Comparison of ENCODE assay signal across 2 cellular contexts in the genomic region with DNA sequence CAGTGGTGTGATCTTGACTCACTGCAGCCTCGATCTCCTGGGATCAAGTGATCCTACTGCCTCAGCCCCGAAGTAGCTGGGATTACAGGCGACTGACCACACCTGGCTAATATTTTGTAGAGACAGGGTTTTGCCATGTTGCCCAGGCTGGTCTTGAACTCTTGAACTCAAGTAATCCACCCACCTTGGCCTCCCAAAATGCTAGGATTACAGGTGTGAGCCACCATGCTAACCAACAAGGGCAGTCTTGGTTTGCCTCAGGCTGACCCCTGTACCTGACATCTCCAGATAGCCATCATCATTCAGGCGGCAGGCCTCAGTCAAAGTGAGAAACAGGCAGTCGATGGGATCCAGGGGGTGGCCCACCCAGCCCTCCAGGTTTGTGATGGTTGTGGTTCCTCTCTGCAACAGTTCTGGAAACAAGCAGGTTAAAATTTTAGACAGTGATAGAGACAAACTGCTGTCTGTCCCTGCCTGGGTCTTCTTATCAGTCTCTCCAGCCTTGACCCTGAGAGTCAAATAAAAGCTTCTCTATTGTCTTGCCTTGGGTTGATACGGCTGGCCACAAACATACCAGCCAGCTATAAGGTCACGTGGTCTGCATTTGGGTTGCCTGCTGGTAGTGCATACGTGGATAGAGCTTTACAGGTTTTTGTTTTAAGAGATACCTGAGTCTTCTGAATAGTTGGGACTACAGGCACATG.
A peak's percentile ranks its signal among the peaks of the same experiment; 100 is the strongest.
TF ChIP-seq lines count a peak whose summit lies in the region.

No MANE protein-coding gene starts in this region.

TF ChIP-seq in HepG2, 621 proteins besides CTCF, POLR2A, EP300 and RAD21 (continued from another document and continues in another):
- TF ChIP-seq ZNF460 (CRISPR knock-in tag; IDR thresholded peaks at IDR 0.05; ENCODE audit: borderline replicate concordance) (peak; percentile 19; the same call in 1 of the 2 replicates), ZNF652 (CRISPR knock-in tag; IDR thresholded peaks at IDR 0.05; ENCODE audit: borderline replicate concordance, low read depth) (peak; percentile 56; the same call in 1 of the 2 replicates), SIN3B (IDR thresholded peaks at IDR 0.05; ENCODE audit: low read length) (no peak), ZBTB42 (CRISPR knock-in tag; IDR thresholded peaks at IDR 0.05) (no peak), KAT8 (CRISPR knock-in tag; IDR thresholded peaks at IDR 0.05) (0 out of 2 replicates have a peak, but pooled peaks have one; percentile 17), SOX5 (CRISPR knock-in tag; IDR thresholded peaks at IDR 0.05; ENCODE audit: borderline replicate concordance) (peak; percentile 77; the same call in 1 of the 2 replicates), GATAD1 (CRISPR knock-in tag; IDR thresholded peaks at IDR 0.05) (no peak), SOX13 (IDR thresholded peaks at IDR 0.05) (0 out of 2 replicates have a peak, but pooled peaks have one; percentile 41), SOX13 (CRISPR knock-in tag; conservative IDR thresholded peaks at IDR 0.05 in 1 of 2, IDR thresholded peaks at IDR 0.05 in 1 of 2) (peak in 1 of 2 experiments; percentile 92; a peak in 2 of 4 replicates), NCOA2 (CRISPR knock-in tag; IDR thresholded peaks at IDR 0.05) (peak; percentile 30; the same call in 1 of the 2 replicates), HNRNPK (IDR thresholded peaks at IDR 0.05; ENCODE audit: low read depth, low read length, poor library complexity, severe bottlenecking) (no peak), HNF4A (CRISPR knock-in tag; IDR thresholded peaks at IDR 0.05) (0 out of 2 replicates have a peak, but pooled peaks have one; percentile 12), SIN3A (IDR thresholded peaks at IDR 0.05; ENCODE audit: borderline replicate concordance, low read depth, low read length) (no peak), FOXA3 (CRISPR knock-in tag; IDR thresholded peaks at IDR 0.05) (0 out of 2 replicates have a peak, but pooled peaks have one; percentile 8), ELF1 (CRISPR knock-in tag; IDR thresholded peaks at IDR 0.05) (no peak), SAFB2 (CRISPR knock-in tag; IDR thresholded peaks at IDR 0.05; ENCODE audit: borderline replicate concordance, low read depth) (no peak), SMC3 (IDR thresholded peaks at IDR 0.05; ENCODE audit: low read length) (no peak)
- TF ChIP-seq, protein P1, sequence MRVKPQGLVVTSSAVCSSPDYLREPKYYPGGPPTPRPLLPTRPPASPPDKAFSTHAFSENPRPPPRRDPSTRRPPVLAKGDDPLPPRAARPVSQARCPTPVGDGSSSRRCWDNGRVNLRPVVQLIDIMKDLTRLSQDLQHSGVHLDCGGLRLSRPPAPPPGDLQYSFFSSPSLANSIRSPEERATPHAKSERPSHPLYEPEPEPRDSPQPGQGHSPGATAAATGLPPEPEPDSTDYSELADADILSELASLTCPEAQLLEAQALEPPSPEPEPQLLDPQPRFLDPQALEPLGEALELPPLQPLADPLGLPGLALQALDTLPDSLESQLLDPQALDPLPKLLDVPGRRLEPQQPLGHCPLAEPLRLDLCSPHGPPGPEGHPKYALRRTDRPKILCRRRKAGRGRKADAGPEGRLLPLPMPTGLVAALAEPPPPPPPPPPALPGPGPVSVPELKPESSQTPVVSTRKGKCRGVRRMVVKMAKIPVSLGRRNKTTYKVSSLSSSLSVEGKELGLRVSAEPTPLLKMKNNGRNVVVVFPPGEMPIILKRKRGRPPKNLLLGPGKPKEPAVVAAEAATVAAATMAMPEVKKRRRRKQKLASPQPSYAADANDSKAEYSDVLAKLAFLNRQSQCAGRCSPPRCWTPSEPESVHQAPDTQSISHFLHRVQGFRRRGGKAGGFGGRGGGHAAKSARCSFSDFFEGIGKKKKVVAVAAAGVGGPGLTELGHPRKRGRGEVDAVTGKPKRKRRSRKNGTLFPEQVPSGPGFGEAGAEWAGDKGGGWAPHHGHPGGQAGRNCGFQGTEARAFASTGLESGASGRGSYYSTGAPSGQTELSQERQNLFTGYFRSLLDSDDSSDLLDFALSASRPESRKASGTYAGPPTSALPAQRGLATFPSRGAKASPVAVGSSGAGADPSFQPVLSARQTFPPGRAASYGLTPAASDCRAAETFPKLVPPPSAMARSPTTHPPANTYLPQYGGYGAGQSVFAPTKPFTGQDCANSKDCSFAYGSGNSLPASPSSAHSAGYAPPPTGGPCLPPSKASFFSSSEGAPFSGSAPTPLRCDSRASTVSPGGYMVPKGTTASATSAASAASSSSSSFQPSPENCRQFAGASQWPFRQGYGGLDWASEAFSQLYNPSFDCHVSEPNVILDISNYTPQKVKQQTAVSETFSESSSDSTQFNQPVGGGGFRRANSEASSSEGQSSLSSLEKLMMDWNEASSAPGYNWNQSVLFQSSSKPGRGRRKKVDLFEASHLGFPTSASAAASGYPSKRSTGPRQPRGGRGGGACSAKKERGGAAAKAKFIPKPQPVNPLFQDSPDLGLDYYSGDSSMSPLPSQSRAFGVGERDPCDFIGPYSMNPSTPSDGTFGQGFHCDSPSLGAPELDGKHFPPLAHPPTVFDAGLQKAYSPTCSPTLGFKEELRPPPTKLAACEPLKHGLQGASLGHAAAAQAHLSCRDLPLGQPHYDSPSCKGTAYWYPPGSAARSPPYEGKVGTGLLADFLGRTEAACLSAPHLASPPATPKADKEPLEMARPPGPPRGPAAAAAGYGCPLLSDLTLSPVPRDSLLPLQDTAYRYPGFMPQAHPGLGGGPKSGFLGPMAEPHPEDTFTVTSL (CRISPR knock-in tag; IDR thresholded peaks at IDR 0.05; ENCODE audit: borderline replicate concordance): no peak
- TF ChIP-seq, protein P2, sequence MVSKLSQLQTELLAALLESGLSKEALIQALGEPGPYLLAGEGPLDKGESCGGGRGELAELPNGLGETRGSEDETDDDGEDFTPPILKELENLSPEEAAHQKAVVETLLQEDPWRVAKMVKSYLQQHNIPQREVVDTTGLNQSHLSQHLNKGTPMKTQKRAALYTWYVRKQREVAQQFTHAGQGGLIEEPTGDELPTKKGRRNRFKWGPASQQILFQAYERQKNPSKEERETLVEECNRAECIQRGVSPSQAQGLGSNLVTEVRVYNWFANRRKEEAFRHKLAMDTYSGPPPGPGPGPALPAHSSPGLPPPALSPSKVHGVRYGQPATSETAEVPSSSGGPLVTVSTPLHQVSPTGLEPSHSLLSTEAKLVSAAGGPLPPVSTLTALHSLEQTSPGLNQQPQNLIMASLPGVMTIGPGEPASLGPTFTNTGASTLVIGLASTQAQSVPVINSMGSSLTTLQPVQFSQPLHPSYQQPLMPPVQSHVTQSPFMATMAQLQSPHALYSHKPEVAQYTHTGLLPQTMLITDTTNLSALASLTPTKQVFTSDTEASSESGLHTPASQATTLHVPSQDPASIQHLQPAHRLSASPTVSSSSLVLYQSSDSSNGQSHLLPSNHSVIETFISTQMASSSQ (IDR thresholded peaks at IDR 0.05; ENCODE audit: low read depth): no peak
- TF ChIP-seq, protein P2 (CRISPR knock-in tag; IDR thresholded peaks at IDR 0.05; ENCODE audit: borderline replicate concordance): peak; percentile 27; the same call in 1 of the 2 replicates

TF ChIP-seq in K562, 482 proteins besides CTCF, POLR2A, EP300 and RAD21 (continued from another document and continues in another):
- TF ChIP-seq, protein P3, sequence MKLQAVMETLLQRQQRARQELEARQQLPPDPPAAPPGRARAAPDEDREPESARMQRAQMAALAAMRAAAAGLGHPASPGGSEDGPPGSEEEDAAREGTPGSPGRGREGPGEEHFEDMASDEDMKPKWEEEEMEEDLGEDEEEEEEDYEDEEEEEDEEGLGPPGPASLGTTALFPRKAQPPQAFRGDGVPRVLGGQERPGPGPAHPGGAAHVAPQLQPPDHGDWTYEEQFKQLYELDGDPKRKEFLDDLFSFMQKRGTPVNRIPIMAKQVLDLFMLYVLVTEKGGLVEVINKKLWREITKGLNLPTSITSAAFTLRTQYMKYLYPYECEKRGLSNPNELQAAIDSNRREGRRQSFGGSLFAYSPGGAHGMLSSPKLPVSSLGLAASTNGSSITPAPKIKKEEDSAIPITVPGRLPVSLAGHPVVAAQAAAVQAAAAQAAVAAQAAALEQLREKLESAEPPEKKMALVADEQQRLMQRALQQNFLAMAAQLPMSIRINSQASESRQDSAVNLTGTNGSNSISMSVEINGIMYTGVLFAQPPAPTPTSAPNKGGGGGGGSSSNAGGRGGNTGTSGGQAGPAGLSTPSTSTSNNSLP (IDR thresholded peaks at IDR 0.05; ENCODE audit: borderline replicate concordance, low read depth, low read length): 0 out of 2 replicates have a peak, but pooled peaks have one; percentile 69
- TF ChIP-seq CREBBP (IDR thresholded peaks at IDR 0.05; ENCODE audit: low read depth, low read length) (no peak), ZNF785 (CRISPR knock-in tag; IDR thresholded peaks at IDR 0.05) (no peak), FOXA1 (IDR thresholded peaks at IDR 0.05; ENCODE audit: borderline replicate concordance) (no peak), RBM15 (IDR thresholded peaks at IDR 0.05; ENCODE audit: insufficient read depth, low read length) (no peak), HMG20B (CRISPR knock-in tag; IDR thresholded peaks at IDR 0.05) (no peak), NUFIP1 (IDR thresholded peaks at IDR 0.05; ENCODE audit: partially characterized antibody) (no peak), SMARCC2 (IDR thresholded peaks at IDR 0.05; ENCODE audit: low read depth) (peak; percentile 78), CHD4 (IDR thresholded peaks at IDR 0.05; ENCODE audit: insufficient read depth, insufficient replicate concordance, low read depth, low read length, poor library complexity, severe bottlenecking) (no peak), PHB (CRISPR knock-in tag; IDR thresholded peaks at IDR 0.05) (no peak), SNRNP70 (optimal IDR thresholded peaks at IDR 0.05; ENCODE audit: low read depth, low read length) (no peak), RBM22 (IDR thresholded peaks at IDR 0.05; ENCODE audit: low read depth, low read length, poor library complexity, severe bottlenecking) (no peak), ZNF584 (CRISPR knock-in tag; IDR thresholded peaks at IDR 0.05; ENCODE audit: low read depth) (peak; percentile 62; the same call in 1 of the 2 replicates), HDAC3 (IDR thresholded peaks at IDR 0.05; ENCODE audit: borderline replicate concordance, partially characterized antibody) (peak; percentile 93), ZNF668 (CRISPR knock-in tag; IDR thresholded peaks at IDR 0.05) (peak; percentile 76; the same call in 1 of the 2 replicates), TAF15 (IDR thresholded peaks at IDR 0.05; ENCODE audit: low read depth, low read length) (no peak), ERF (CRISPR knock-in tag; IDR thresholded peaks at IDR 0.05) (peak; percentile 65; the same call in 1 of the 2 replicates), SIN3A (IDR thresholded peaks at IDR 0.05; ENCODE audit: borderline replicate concordance in 2 of 2, control insufficient read depth in 1 of 2, low read depth in 2 of 2, low read length in 2 of 2) (no peak), POLR2AphosphoS5 (IDR thresholded peaks at IDR 0.05; ENCODE audit: control insufficient read depth, insufficient read depth, low read depth, low read length) (peak; percentile 93), SAFB (IDR thresholded peaks at IDR 0.05; ENCODE audit: borderline replicate concordance, low read depth, low read length) (no peak)
- TF ChIP-seq, protein P4, sequence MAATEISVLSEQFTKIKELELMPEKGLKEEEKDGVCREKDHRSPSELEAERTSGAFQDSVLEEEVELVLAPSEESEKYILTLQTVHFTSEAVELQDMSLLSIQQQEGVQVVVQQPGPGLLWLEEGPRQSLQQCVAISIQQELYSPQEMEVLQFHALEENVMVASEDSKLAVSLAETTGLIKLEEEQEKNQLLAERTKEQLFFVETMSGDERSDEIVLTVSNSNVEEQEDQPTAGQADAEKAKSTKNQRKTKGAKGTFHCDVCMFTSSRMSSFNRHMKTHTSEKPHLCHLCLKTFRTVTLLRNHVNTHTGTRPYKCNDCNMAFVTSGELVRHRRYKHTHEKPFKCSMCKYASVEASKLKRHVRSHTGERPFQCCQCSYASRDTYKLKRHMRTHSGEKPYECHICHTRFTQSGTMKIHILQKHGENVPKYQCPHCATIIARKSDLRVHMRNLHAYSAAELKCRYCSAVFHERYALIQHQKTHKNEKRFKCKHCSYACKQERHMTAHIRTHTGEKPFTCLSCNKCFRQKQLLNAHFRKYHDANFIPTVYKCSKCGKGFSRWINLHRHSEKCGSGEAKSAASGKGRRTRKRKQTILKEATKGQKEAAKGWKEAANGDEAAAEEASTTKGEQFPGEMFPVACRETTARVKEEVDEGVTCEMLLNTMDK (IDR thresholded peaks at IDR 0.05; ENCODE audit: borderline replicate concordance, insufficient read depth, low read depth, low read length, poor library complexity, severe bottlenecking): no peak
- TF ChIP-seq, protein P5, sequence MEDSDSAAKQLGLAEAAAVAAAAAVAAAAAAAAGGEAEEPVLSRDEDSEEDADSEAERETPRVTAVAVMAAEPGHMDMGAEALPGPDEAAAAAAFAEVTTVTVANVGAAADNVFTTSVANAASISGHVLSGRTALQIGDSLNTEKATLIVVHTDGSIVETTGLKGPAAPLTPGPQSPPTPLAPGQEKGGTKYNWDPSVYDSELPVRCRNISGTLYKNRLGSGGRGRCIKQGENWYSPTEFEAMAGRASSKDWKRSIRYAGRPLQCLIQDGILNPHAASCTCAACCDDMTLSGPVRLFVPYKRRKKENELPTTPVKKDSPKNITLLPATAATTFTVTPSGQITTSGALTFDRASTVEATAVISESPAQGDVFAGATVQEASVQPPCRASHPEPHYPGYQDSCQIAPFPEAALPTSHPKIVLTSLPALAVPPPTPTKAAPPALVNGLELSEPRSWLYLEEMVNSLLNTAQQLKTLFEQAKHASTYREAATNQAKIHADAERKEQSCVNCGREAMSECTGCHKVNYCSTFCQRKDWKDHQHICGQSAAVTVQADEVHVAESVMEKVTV (CRISPR knock-in tag; IDR thresholded peaks at IDR 0.05): peak; percentile 18; the same call in 1 of the 2 replicates
- TF ChIP-seq, protein P6, sequence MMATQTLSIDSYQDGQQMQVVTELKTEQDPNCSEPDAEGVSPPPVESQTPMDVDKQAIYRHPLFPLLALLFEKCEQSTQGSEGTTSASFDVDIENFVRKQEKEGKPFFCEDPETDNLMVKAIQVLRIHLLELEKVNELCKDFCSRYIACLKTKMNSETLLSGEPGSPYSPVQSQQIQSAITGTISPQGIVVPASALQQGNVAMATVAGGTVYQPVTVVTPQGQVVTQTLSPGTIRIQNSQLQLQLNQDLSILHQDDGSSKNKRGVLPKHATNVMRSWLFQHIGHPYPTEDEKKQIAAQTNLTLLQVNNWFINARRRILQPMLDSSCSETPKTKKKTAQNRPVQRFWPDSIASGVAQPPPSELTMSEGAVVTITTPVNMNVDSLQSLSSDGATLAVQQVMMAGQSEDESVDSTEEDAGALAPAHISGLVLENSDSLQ (IDR thresholded peaks at IDR 0.05): peak; percentile 67
- TF ChIP-seq, protein P7, sequence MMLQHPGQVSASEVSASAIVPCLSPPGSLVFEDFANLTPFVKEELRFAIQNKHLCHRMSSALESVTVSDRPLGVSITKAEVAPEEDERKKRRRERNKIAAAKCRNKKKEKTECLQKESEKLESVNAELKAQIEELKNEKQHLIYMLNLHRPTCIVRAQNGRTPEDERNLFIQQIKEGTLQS (IDR thresholded peaks at IDR 0.05): no peak
- TF ChIP-seq, protein P7 (CRISPR knock-in tag; conservative IDR thresholded peaks at IDR 0.05): no peak
